4 cellular contexts compared by ENCODE assay signal in the genomic region with DNA sequence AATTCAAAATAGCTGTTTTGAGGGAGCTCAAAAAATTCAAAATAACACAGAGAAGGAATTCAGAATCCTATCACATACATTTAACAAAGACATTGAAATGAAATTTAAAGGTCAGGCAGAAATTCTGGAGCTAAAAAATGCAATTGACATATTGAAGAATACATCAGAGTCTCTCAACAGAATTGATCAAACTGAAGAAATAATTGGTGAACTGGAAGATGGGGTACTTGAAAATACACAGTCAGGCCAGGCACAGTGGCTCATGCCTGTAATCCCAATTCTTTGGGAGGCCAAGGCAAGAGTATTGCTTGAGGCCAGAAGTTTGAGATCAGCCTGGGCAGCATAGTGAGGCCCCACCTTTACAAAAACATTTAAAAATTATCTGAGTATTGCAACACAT.
TF ChIP-seq lines count a peak whose summit lies in the region.

No MANE protein-coding gene starts in this region.

TF ChIP-seq in SK-N-SH treated with all-trans-retinoic acid at 6 μM for 48 hours, 23 proteins besides CTCF, POLR2A, EP300 and RAD21:
- TF ChIP-seq PPARA (CRISPR knock-in tag; IDR thresholded peaks at IDR 0.05; ENCODE audit: borderline replicate concordance) (no peak), ZNF8 (CRISPR knock-in tag; IDR thresholded peaks at IDR 0.05) (no peak), ZFP30 (CRISPR knock-in tag; IDR thresholded peaks at IDR 0.05) (peak; percentile 83)
- TF ChIP-seq, protein P1, sequence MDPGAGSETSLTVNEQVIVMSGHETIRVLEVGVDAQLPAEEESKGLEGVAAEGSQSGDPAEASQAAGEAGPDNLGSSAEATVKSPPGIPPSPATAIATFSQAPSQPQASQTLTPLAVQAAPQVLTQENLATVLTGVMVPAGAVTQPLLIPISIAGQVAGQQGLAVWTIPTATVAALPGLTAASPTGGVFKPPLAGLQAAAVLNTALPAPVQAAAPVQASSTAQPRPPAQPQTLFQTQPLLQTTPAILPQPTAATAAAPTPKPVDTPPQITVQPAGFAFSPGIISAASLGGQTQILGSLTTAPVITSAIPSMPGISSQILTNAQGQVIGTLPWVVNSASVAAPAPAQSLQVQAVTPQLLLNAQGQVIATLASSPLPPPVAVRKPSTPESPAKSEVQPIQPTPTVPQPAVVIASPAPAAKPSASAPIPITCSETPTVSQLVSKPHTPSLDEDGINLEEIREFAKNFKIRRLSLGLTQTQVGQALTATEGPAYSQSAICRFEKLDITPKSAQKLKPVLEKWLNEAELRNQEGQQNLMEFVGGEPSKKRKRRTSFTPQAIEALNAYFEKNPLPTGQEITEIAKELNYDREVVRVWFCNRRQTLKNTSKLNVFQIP (CRISPR knock-in tag; IDR thresholded peaks at IDR 0.05; ENCODE audit: borderline replicate concordance, low read depth) = no peak
- TF ChIP-seq, protein P2, sequence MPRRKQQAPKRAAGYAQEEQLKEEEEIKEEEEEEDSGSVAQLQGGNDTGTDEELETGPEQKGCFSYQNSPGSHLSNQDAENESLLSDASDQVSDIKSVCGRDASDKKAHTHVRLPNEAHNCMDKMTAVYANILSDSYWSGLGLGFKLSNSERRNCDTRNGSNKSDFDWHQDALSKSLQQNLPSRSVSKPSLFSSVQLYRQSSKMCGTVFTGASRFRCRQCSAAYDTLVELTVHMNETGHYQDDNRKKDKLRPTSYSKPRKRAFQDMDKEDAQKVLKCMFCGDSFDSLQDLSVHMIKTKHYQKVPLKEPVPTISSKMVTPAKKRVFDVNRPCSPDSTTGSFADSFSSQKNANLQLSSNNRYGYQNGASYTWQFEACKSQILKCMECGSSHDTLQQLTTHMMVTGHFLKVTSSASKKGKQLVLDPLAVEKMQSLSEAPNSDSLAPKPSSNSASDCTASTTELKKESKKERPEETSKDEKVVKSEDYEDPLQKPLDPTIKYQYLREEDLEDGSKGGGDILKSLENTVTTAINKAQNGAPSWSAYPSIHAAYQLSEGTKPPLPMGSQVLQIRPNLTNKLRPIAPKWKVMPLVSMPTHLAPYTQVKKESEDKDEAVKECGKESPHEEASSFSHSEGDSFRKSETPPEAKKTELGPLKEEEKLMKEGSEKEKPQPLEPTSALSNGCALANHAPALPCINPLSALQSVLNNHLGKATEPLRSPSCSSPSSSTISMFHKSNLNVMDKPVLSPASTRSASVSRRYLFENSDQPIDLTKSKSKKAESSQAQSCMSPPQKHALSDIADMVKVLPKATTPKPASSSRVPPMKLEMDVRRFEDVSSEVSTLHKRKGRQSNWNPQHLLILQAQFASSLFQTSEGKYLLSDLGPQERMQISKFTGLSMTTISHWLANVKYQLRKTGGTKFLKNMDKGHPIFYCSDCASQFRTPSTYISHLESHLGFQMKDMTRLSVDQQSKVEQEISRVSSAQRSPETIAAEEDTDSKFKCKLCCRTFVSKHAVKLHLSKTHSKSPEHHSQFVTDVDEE (CRISPR knock-in tag; IDR thresholded peaks at IDR 0.05) = no peak

TF ChIP-seq in SK-N-SH, 30 proteins besides CTCF, POLR2A, EP300 and RAD21 (continues in another document):
- TF ChIP-seq MXI1 (IDR thresholded peaks at IDR 0.05; ENCODE audit: low read depth, low read length) (no peak), RXRA (IDR thresholded peaks at IDR 0.05; ENCODE audit: borderline replicate concordance, low read depth) (no peak), YY1 (IDR thresholded peaks at IDR 0.05; ENCODE audit: low read depth) (no peak), POLR2AphosphoS5 (IDR thresholded peaks at IDR 0.05; ENCODE audit: low read depth, low read length) (no peak), NRF1 (IDR thresholded peaks at IDR 0.05; ENCODE audit: low read depth, low read length) (no peak)
- TF ChIP-seq, protein P3, sequence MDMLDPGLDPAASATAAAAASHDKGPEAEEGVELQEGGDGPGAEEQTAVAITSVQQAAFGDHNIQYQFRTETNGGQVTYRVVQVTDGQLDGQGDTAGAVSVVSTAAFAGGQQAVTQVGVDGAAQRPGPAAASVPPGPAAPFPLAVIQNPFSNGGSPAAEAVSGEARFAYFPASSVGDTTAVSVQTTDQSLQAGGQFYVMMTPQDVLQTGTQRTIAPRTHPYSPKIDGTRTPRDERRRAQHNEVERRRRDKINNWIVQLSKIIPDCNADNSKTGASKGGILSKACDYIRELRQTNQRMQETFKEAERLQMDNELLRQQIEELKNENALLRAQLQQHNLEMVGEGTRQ (IDR thresholded peaks at IDR 0.05; ENCODE audit: borderline replicate concordance, low read depth, low read length) = no peak
- TF ChIP-seq, protein P4, sequence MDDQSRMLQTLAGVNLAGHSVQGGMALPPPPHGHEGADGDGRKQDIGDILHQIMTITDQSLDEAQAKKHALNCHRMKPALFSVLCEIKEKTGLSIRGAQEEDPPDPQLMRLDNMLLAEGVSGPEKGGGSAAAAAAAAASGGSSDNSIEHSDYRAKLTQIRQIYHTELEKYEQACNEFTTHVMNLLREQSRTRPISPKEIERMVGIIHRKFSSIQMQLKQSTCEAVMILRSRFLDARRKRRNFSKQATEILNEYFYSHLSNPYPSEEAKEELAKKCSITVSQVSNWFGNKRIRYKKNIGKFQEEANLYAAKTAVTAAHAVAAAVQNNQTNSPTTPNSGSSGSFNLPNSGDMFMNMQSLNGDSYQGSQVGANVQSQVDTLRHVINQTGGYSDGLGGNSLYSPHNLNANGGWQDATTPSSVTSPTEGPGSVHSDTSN (IDR thresholded peaks at IDR 0.05) = no peak
- TF ChIP-seq, protein P5, sequence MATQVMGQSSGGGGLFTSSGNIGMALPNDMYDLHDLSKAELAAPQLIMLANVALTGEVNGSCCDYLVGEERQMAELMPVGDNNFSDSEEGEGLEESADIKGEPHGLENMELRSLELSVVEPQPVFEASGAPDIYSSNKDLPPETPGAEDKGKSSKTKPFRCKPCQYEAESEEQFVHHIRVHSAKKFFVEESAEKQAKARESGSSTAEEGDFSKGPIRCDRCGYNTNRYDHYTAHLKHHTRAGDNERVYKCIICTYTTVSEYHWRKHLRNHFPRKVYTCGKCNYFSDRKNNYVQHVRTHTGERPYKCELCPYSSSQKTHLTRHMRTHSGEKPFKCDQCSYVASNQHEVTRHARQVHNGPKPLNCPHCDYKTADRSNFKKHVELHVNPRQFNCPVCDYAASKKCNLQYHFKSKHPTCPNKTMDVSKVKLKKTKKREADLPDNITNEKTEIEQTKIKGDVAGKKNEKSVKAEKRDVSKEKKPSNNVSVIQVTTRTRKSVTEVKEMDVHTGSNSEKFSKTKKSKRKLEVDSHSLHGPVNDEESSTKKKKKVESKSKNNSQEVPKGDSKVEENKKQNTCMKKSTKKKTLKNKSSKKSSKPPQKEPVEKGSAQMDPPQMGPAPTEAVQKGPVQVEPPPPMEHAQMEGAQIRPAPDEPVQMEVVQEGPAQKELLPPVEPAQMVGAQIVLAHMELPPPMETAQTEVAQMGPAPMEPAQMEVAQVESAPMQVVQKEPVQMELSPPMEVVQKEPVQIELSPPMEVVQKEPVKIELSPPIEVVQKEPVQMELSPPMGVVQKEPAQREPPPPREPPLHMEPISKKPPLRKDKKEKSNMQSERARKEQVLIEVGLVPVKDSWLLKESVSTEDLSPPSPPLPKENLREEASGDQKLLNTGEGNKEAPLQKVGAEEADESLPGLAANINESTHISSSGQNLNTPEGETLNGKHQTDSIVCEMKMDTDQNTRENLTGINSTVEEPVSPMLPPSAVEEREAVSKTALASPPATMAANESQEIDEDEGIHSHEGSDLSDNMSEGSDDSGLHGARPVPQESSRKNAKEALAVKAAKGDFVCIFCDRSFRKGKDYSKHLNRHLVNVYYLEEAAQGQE (IDR thresholded peaks at IDR 0.05; ENCODE audit: low read depth, low read length) = no peak

TF ChIP-seq in GM12878, 131 proteins besides CTCF, POLR2A, EP300 and RAD21:
- TF ChIP-seq KLF5 (IDR thresholded peaks at IDR 0.05; ENCODE audit: partially characterized antibody) (peak; percentile 80), SP1 (IDR thresholded peaks at IDR 0.05; ENCODE audit: low read depth, low read length) (no peak), RFX5 (IDR thresholded peaks at IDR 0.05; ENCODE audit: low read depth, low read length) (no peak), EZH2 (IDR thresholded peaks at IDR 0.05; ENCODE audit: borderline replicate concordance, control insufficient read depth, low read depth, low read length) (no peak), NFIC (IDR thresholded peaks at IDR 0.05; ENCODE audit: low read depth, low read length) (no peak), ZNF217 (IDR thresholded peaks at IDR 0.05) (0 out of 2 replicates have a peak, but pooled peaks have one; percentile 57), CBX5 (IDR thresholded peaks at IDR 0.05; ENCODE audit: low read depth) (peak; percentile 88)
- TF ChIP-seq, protein P6, sequence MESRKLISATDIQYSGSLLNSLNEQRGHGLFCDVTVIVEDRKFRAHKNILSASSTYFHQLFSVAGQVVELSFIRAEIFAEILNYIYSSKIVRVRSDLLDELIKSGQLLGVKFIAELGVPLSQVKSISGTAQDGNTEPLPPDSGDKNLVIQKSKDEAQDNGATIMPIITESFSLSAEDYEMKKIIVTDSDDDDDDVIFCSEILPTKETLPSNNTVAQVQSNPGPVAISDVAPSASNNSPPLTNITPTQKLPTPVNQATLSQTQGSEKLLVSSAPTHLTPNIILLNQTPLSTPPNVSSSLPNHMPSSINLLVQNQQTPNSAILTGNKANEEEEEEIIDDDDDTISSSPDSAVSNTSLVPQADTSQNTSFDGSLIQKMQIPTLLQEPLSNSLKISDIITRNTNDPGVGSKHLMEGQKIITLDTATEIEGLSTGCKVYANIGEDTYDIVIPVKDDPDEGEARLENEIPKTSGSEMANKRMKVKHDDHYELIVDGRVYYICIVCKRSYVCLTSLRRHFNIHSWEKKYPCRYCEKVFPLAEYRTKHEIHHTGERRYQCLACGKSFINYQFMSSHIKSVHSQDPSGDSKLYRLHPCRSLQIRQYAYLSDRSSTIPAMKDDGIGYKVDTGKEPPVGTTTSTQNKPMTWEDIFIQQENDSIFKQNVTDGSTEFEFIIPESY (IDR thresholded peaks at IDR 0.05) = no peak

TF ChIP-seq in endothelial cell of umbilical vein, 7 proteins besides CTCF, POLR2A, EP300 and RAD21:
- TF ChIP-seq MYC (IDR thresholded peaks at IDR 0.05; ENCODE audit: low read depth, low read length) (no peak), POLR2AphosphoS5 (IDR thresholded peaks at IDR 0.05; ENCODE audit: insufficient read depth, low read depth, low read length) (no peak), JUN (IDR thresholded peaks at IDR 0.05; ENCODE audit: borderline replicate concordance, insufficient read depth, insufficient read length, low read depth) (no peak), GATA2 (IDR thresholded peaks at IDR 0.05; ENCODE audit: insufficient read depth, insufficient read length, low read depth, low read length) (no peak), FOS (IDR thresholded peaks at IDR 0.05; ENCODE audit: borderline replicate concordance, insufficient read depth, low read length) (no peak)
- TF ChIP-seq, protein P7, sequence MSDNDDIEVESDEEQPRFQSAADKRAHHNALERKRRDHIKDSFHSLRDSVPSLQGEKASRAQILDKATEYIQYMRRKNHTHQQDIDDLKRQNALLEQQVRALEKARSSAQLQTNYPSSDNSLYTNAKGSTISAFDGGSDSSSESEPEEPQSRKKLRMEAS (IDR thresholded peaks at IDR 0.05; ENCODE audit: insufficient read depth, insufficient read length) = no peak
